In genomic region chr19:49889687-49890348, GRCh38 we compare ENCODE assay signal across 1 cellular context.
A peak's percentile ranks its signal among the peaks of the same experiment; 100 is the strongest.
TF ChIP-seq lines count a peak whose summit lies in the region.

No MANE protein-coding gene starts in this region.

TF ChIP-seq in K562, 482 proteins besides CTCF, POLR2A, EP300 and RAD21 (continued from another document and continues in another):
- TF ChIP-seq GTF2B (IDR thresholded peaks at IDR 0.05; ENCODE audit: extremely low read depth, insufficient read length) (no peak), ZBTB5 (IDR thresholded peaks at IDR 0.05) (no peak), ZNF764 (CRISPR knock-in tag; IDR thresholded peaks at IDR 0.05; ENCODE audit: low read depth) (no peak), RBM14 (IDR thresholded peaks at IDR 0.05; ENCODE audit: borderline replicate concordance, insufficient read depth, low read depth, low read length) (0 out of 2 replicates have a peak, but pooled peaks have one; percentile 50), ZNF583 (CRISPR knock-in tag; IDR thresholded peaks at IDR 0.05) (0 out of 2 replicates have a peak, but pooled peaks have one; percentile 23), ZBTB40 (IDR thresholded peaks at IDR 0.05) (no peak), ZBTB40 (CRISPR knock-in tag; IDR thresholded peaks at IDR 0.05) (peak; percentile 74), FOXM1 (IDR thresholded peaks at IDR 0.05; ENCODE audit: low read depth) (no peak), FOXM1 (CRISPR knock-in tag; IDR thresholded peaks at IDR 0.05; ENCODE audit: low read depth) (peak; percentile 94; the same call in 1 of the 2 replicates), CGGBP1 (CRISPR knock-in tag; IDR thresholded peaks at IDR 0.05) (no peak), ZNF512 (tag; IDR thresholded peaks at IDR 0.05) (no peak), ETV5 (CRISPR knock-in tag; IDR thresholded peaks at IDR 0.05; ENCODE audit: low read depth) (peak; percentile 90), HLTF (IDR thresholded peaks at IDR 0.05) (peak; percentile 59; the same call in 1 of the 2 replicates), ZNF212 (CRISPR knock-in tag; IDR thresholded peaks at IDR 0.05) (no peak; the same call in 1 of the 2 replicates), MNT (conservative IDR thresholded peaks at IDR 0.05) (peak; percentile 99 to 100), SMARCA5 (IDR thresholded peaks at IDR 0.05) (peak; percentile 54; the same call in 1 of the 2 replicates), COPS2 (conservative IDR thresholded peaks at IDR 0.05) (no peak), CREB1 (IDR thresholded peaks at IDR 0.05) (peak; percentile 78; the same call in 1 of the 2 replicates), CREB1 (CRISPR knock-in tag; IDR thresholded peaks at IDR 0.05) (peak; percentile 94), MLX (CRISPR knock-in tag; conservative IDR thresholded peaks at IDR 0.05) (peak in 1 of 2 experiments; percentile 99; a peak in 2 of 4 replicates), ZNF561 (CRISPR knock-in tag; conservative IDR thresholded peaks at IDR 0.05) (no peak), SRSF9 (IDR thresholded peaks at IDR 0.05; ENCODE audit: borderline replicate concordance, low read depth, low read length) (no peak), RB1 (IDR thresholded peaks at IDR 0.05; ENCODE audit: low read depth) (peak; percentile 93), RBM22 (IDR thresholded peaks at IDR 0.05; ENCODE audit: low read depth, low read length, poor library complexity, severe bottlenecking) (no peak), FOXP4 (CRISPR knock-in tag; IDR thresholded peaks at IDR 0.05; ENCODE audit: borderline replicate concordance) (peak; percentile 99), CBX1 (IDR thresholded peaks at IDR 0.05; ENCODE audit: low read depth) (peak; percentile 97), KDM4B (IDR thresholded peaks at IDR 0.05; ENCODE audit: borderline replicate concordance in 2 of 2, low read depth in 1 of 2) (peak in 1 of 2 experiments; percentile 50; a peak in 1 of 4 replicates), AFF4 (CRISPR knock-in tag; IDR thresholded peaks at IDR 0.05) (peak; percentile 99), SUPT5H (IDR thresholded peaks at IDR 0.05) (peak; percentile 58; the same call in 1 of the 2 replicates), RUNX1 (IDR thresholded peaks at IDR 0.05; ENCODE audit: low read depth) (peak; percentile 56; the same call in 1 of the 2 replicates), ZC3H11A (IDR thresholded peaks at IDR 0.05; ENCODE audit: low read depth, low read length) (no peak)
